9 cellular contexts compared by ENCODE assay signal in genomic region chr5:58459276-58459859, GRCh38. TPM values are rescaled to one million over a fixed set of nuclear protein-coding genes. Genes with fewer than 3 reads are reported as not detected.
DNase-seq lines count a peak whose midpoint lies in the region; ATAC-seq, FAIRE-seq and TF ChIP-seq lines count a peak whose summit lies in the region.
"Had no signal": no experiment of that assay in that cellular context is flagged by ENCODE, and none has a peak within 500 bp of the region (broad histone marks: within the 10 kb centered on the region; RNA-seq: fewer than 3 reads in every experiment).

No MANE protein-coding gene starts in this region.

- peak overlapping the region; percentile 92 for H3K9ac ChIP-seq in mesenchymal stem cell (ENCODE audit: low read length)

- H3K79me1 ChIP-seq in mesenchymal stem cell (replicated peaks; ENCODE audit: low read length, poor library complexity, severe bottlenecking) = no peaks in the 10 kb centered on the region

- H3K4me3 Mint-ChIP-seq in T-helper 2 cell treated with Interferon-gamma antibody and Interleukin-4, amounts not matched to agents 5 μg/mL and 100 μg/mL, for 36 hours = peak overlapping the region; percentile 74

- H2AFZ ChIP-seq in mesenchymal stem cell (ENCODE audit: low read depth, low read length) = no peak overlapping the region

- peak overlapping the region in 1 of 2 experiments; percentile 54 for H2BK12ac ChIP-seq in mesenchymal stem cell (ENCODE audit: low read length in 2 of 2)

- H3K4ac ChIP-seq in mesenchymal stem cell (ENCODE audit: low read depth in 1 of 2, low read length in 2 of 2) = peak overlapping the region; percentile 67 to 81

- H2BK120ac ChIP-seq in mesenchymal stem cell (ENCODE audit: low read depth, low read length) = peak overlapping the region; percentile 73

- H3K27me3 Mint-ChIP-seq in T-helper 2 cell treated with Interferon-gamma antibody and Interleukin-4, amounts not matched to agents 5 μg/mL and 100 μg/mL, for 36 hours (ENCODE audit: low read depth) = peaks cover 22% of the 10 kb centered on the region

- H2BK5ac ChIP-seq in mesenchymal stem cell (ENCODE audit: low read depth, low read length, poor library complexity, severe bottlenecking) = peak overlapping the region; percentile 96

- peaks cover 22% of the 10 kb centered on the region for H3K4me1 Mint-ChIP-seq in T-helper 2 cell treated with Interferon-gamma antibody and Interleukin-4, amounts not matched to agents 5 μg/mL and 100 μg/mL, for 36 hours (ENCODE audit: low read depth)

- ATAC-seq in HG02884 (IDR thresholded peaks at IDR 0.05; ENCODE audit: unreplicated experiment) = peak; percentile 1
- no peak for ATAC-seq in GM18858 (IDR thresholded peaks at IDR 0.05; ENCODE audit: unreplicated experiment)

- peak overlapping the region; percentile 34 for H3K4me2 ChIP-seq in mesenchymal stem cell (ENCODE audit: low read length, poor library complexity, severe bottlenecking)

- intact Hi-C loops in thyroid gland (cut with DNase I) = no loop called here

- under 1% methylated on average over 43 of the region's 43 CpGs for WGBS in mesenchymal stem cell
- 0 to 1% methylated on average over 3 to 22 of the region's 43 CpGs for WGBS in thyroid gland, 2 donors

- TF ChIP-seq POLR2A in thyroid gland (IDR thresholded peaks at IDR 0.05) = no peak

- H2AK5ac ChIP-seq in mesenchymal stem cell (ENCODE audit: low read length, severe bottlenecking) = peak overlapping the region; percentile 33

- no peaks in the 10 kb centered on the region for H3K36me3 Mint-ChIP-seq in T-helper 2 cell treated with Interferon-gamma antibody and Interleukin-4, amounts not matched to agents 5 μg/mL and 100 μg/mL, for 36 hours (ENCODE audit: low read depth)

- no peaks in the 10 kb centered on the region for H3K4me1 ChIP-seq in mesenchymal stem cell (ENCODE audit: control insufficient read depth, insufficient read depth, low read depth, low read length)
- H3K4me1 ChIP-seq in thyroid gland = peaks cover 0 to 5% of the 10 kb centered on the region in 2 donors

- H3K36me3 ChIP-seq in mesenchymal stem cell (ENCODE audit: control insufficient read depth in 1 of 2, insufficient read depth in 2 of 2, low read depth in 1 of 2, low read length in 2 of 2) = peaks cover 6 to 37% of the 10 kb centered on the region in 2 experiments
- peaks cover 22 to 26% of the 10 kb centered on the region in 2 donors for H3K36me3 ChIP-seq in thyroid gland

- H3K18ac ChIP-seq in mesenchymal stem cell (ENCODE audit: low read depth in 1 of 2, low read length in 2 of 2) = peak overlapping the region; percentile 90 to 98

- in situ Hi-C loops in G401 (cut with HindIII; ENCODE audit: low sequenced_read_pairs) = no loop called here

- H3K27ac ChIP-seq in mesenchymal stem cell (ENCODE audit: low read length, poor library complexity, severe bottlenecking) (peak overlapping the region; percentile 98), thyroid gland (peak overlapping the region; percentile 82 to 95 (median 94))

- no peaks in the 10 kb centered on the region for H3K9me3 ChIP-seq in mesenchymal stem cell (ENCODE audit: control insufficient read depth, low read length)
- H3K9me3 ChIP-seq in thyroid gland = no peaks in the 10 kb centered on the region

- peak overlapping the region; percentile 75 for H4K8ac ChIP-seq in mesenchymal stem cell (ENCODE audit: low read length)

- DNase-seq in G401 (ENCODE audit: low spot score) (peak; percentile 50), mesenchymal stem cell (peak; percentile 64), thyroid gland (peak; percentile 46 to 47), GM19239 (ENCODE audit: insufficient read length, low spot score) (no peak)
- DNase-seq in T-helper 2 cell treated with Interferon-gamma antibody and Interleukin-4, amounts not matched to agents 5 μg/mL and 100 μg/mL, for 36 hours (ENCODE audit: low spot score) = no peak
- peak; percentile 11 for DNase-seq in effector CD8-positive, alpha-beta T cell (lab: John Stamatoyannopoulos, UW)

- H2BK15ac ChIP-seq in mesenchymal stem cell (ENCODE audit: low read depth, poor library complexity, severe bottlenecking) = peak overlapping the region; percentile 28

- TF ChIP-seq CTCF in thyroid gland (IDR thresholded peaks at IDR 0.05) = no peak

- H3K27ac Mint-ChIP-seq in T-helper 2 cell treated with Interferon-gamma antibody and Interleukin-4, amounts not matched to agents 5 μg/mL and 100 μg/mL, for 36 hours = no peak overlapping the region

- H3K27me3 ChIP-seq in mesenchymal stem cell (ENCODE audit: control insufficient read depth in 1 of 2, insufficient read depth in 1 of 2, low read length in 2 of 2) = no peaks in the 10 kb centered on the region
- no peaks in the 10 kb centered on the region for H3K27me3 ChIP-seq in thyroid gland

- H4K91ac ChIP-seq in mesenchymal stem cell (ENCODE audit: low read length) = peak overlapping the region; percentile 50

- H3K14ac ChIP-seq in mesenchymal stem cell (ENCODE audit: low read length in 2 of 2) = peak overlapping the region in 1 of 2 experiments; percentile 100

- FAIRE-seq in GM19239 (lab: Jason Lieb, UNC) = no peak

- H3K9me3 Mint-ChIP-seq in T-helper 2 cell treated with Interferon-gamma antibody and Interleukin-4, amounts not matched to agents 5 μg/mL and 100 μg/mL, for 36 hours = no peaks in the 10 kb centered on the region

- H3K4me3 ChIP-seq in mesenchymal stem cell (ENCODE audit: insufficient read depth in 1 of 2, low read depth in 1 of 2, low read length in 2 of 2) (peak overlapping the region; percentile 82 to 98), thyroid gland (replicated peaks in 1 of 3) (peak overlapping the region; percentile 71 to 96 (median 85))

- H3K23ac ChIP-seq in mesenchymal stem cell (ENCODE audit: low read length in 2 of 2) = peak overlapping the region; percentile 97 to 99

RNA-seq across cellular contexts. Expression of gene PLK2, which starts 0.5 kb away (rescaled TPM):
- total RNA-seq in G401 (2014; rRNA removed; shearing (Covaris generic)) = 0.51 and 2.4 TPM in 2 replicates
- 185 TPM for polyA plus RNA-seq in mesenchymal stem cell (2013, experiment 1 of 2)
- 180 TPM for polyA plus RNA-seq in mesenchymal stem cell (2013, experiment 2 of 2)
- total RNA-seq in thyroid gland = 10 to 100 TPM; 34.9 to 59.3 (median 40.8) TPM

RNA-seq across cellular contexts. Expression of gene GAPT, which starts 31.9 kb away (rescaled TPM):
- not detected in 2 replicates for total RNA-seq in G401 (2014; rRNA removed; shearing (Covaris generic))
- polyA plus RNA-seq in mesenchymal stem cell (2013, experiment 1 of 2) = not detected
- polyA plus RNA-seq in mesenchymal stem cell (2013, experiment 2 of 2) = not detected
- under 1 TPM in 2 of 4 donors, not detected in 2; 0.27 to 0.45 TPM for total RNA-seq in thyroid gland
- total RNA-seq: activated CD8-positive, alpha-beta memory T cell treated with anti-CD3 and anti-CD28 coated beads for 36 hours had no signal

Comparison
In these comparisons a context has a peak if more than half of its experiments do, and no peak if none do; other contexts are left out.
1. DNase-seq: peak in G401 (single experiment), effector CD8-positive, alpha-beta T cell (single experiment), mesenchymal stem cell (single experiment) and thyroid gland (2 of 2); none in T-helper 2 cell treated with Interferon-gamma antibody and Interleukin-4, amounts not matched to agents 5 μg/mL and 100 μg/mL, for 36 hours (single experiment) and GM19239 (single experiment).
2. RNA of gene PLK2, which starts 0.5 kb away (total RNA-seq): 34.9 to 59.3 TPM in thyroid gland; 0.51 to 2.4 TPM in G401; every median in the first group is over 10 times any median in the second.